ENCODE assay signal across 9 cellular contexts in genomic region chr4:101597204-101597603, GRCh38.
DNase-seq lines count a peak whose midpoint lies in the region; ATAC-seq, FAIRE-seq and TF ChIP-seq lines count a peak whose summit lies in the region.
"Had no signal": no experiment of that assay in that cellular context is flagged by ENCODE, and none has a peak within 500 bp of the region (broad histone marks: within the 10 kb centered on the region; RNA-seq: fewer than 3 reads in every experiment).

No MANE protein-coding gene starts in this region.

- no peak for TF ChIP-seq POLR2A in GM12891 (IDR thresholded peaks at IDR 0.05; ENCODE audit: low read depth, low read length)
- no peak for TF ChIP-seq POLR2A in lower leg skin (IDR thresholded peaks at IDR 0.05)

- no peak overlapping the region for H2BK5ac ChIP-seq in H9 (ENCODE audit: insufficient read length, low read length)

- H3K4me3 Mint-ChIP-seq in H9 (no peak overlapping the region), T-cell (no peak overlapping the region)

- H3K9me3 Mint-ChIP-seq in H9 (peaks cover 0 to 3% of the 10 kb centered on the region in 2 experiments; a peak in 1 of 5 replicates), T-cell (no peaks in the 10 kb centered on the region)

- H3K27me3 ChIP-seq in H9 (ENCODE audit: insufficient read depth, low read length) (no peaks in the 10 kb centered on the region), keratinocyte (ENCODE audit: control insufficient read depth, extremely low read depth, insufficient read depth, low read length) (no peaks in the 10 kb centered on the region)

- H4K20me1 ChIP-seq in H9 (ENCODE audit: control insufficient read depth, insufficient read depth, insufficient read length) (no peaks in the 10 kb centered on the region), keratinocyte (ENCODE audit: control insufficient read depth, extremely low read depth, insufficient read depth, low read length) (no peaks in the 10 kb centered on the region)

- H4K8ac ChIP-seq in H9 (replicated peaks; ENCODE audit: insufficient read length, low read depth, low read length): no peak overlapping the region

- WGBS in H9 (ENCODE audit: extremely low coverage, insufficient read length, low lambda C conversion rate): no CpG with 5 or more reads among the region's 2 CpGs
- 83 to 84% methylated on average over 2 of the region's 2 CpGs for WGBS in lower leg skin, 2 donors

- FAIRE-seq in GM12891 (lab: Jason Lieb, UNC): peak; percentile 66
- FAIRE-seq in keratinocyte (lab: Jason Lieb, UNC): no peak
- no peak for FAIRE-seq in HTR-8/SVneo (lab: Jason Lieb, UNC)

- no peaks in the 10 kb centered on the region for H3K36me3 Mint-ChIP-seq in H9 (ENCODE audit: insufficient read depth in 1 of 3, low read depth in 3 of 3)
- H3K36me3 Mint-ChIP-seq in T-cell: no peaks in the 10 kb centered on the region

- H3K4me1 Mint-ChIP-seq in H9 (no peaks in the 10 kb centered on the region), T-cell (peaks cover 0 to 2% (median 0%) of the 10 kb centered on the region in 3 donors)

- no peak overlapping the region for H3K18ac ChIP-seq in H9 (ENCODE audit: insufficient read length, low read depth, low read length)

- H3K9ac ChIP-seq in H9 (ENCODE audit: extremely low read depth, insufficient read length, low read length) (no peak overlapping the region), keratinocyte (ENCODE audit: control insufficient read depth, extremely low read depth, insufficient read depth, low read length) (no peak overlapping the region)

- H2BK20ac ChIP-seq in H9 (ENCODE audit: low read depth, low read length, poor library complexity, severe bottlenecking): no peak overlapping the region

- H3K79me1 ChIP-seq in H9 (ENCODE audit: insufficient read depth, low read depth, low read length, poor library complexity, severe bottlenecking): no peaks in the 10 kb centered on the region

- no peak overlapping the region for H2AK5ac ChIP-seq in H9 (ENCODE audit: insufficient read length, low read length)

- H3K27ac ChIP-seq in H9 (ENCODE audit: insufficient read length, low read depth, low read length) (no peak overlapping the region), keratinocyte (ENCODE audit: control insufficient read depth, insufficient read depth, low read length) (no peak overlapping the region)

- H2BK120ac ChIP-seq in H9 (ENCODE audit: low read depth, low read length, poor library complexity, severe bottlenecking): no peak overlapping the region

- H3K4me3 ChIP-seq in keratinocyte (ENCODE audit: control insufficient read depth in 2 of 3, extremely low read depth in 1 of 3, insufficient read depth in 2 of 3, low read depth in 1 of 3, low read length in 3 of 3) (no peak overlapping the region), lower leg skin (ENCODE audit: low read depth, poor library complexity, severe bottlenecking) (no peak overlapping the region)

- dilution Hi-C loops in keratinocyte (cut with MboI; ENCODE audit: extremely low pct_ligation_motif_present, low sequenced_read_pairs): no loop called here

- no peak overlapping the region for H2BK12ac ChIP-seq in H9 (ENCODE audit: insufficient read length, low read depth, low read length)

- no peaks in the 10 kb centered on the region for H3K9me1 ChIP-seq in keratinocyte (ENCODE audit: control insufficient read depth, extremely low read depth, insufficient read depth, low read length)

- H3K4ac ChIP-seq in H9 (ENCODE audit: low read depth, low read length): no peak overlapping the region

- H3K56ac ChIP-seq in H9 (ENCODE audit: insufficient read length, low read depth, low read length): no peak overlapping the region

- no peak overlapping the region for H2BK15ac ChIP-seq in H9 (ENCODE audit: low read depth, low read length)

- no peaks in the 10 kb centered on the region for H3K4me1 ChIP-seq in H9 (ENCODE audit: insufficient read depth, low read length)
- peaks cover 17% of the 10 kb centered on the region for H3K4me1 ChIP-seq in keratinocyte (ENCODE audit: control insufficient read depth, extremely low read depth, insufficient read depth, low read length)

- H3K36me3 ChIP-seq in keratinocyte (ENCODE audit: control insufficient read depth in 2 of 2, extremely low read depth in 1 of 2, insufficient read depth in 2 of 2, low read length in 2 of 2): no peaks in the 10 kb centered on the region

- intact Hi-C loops in lower leg skin (cut with DNase I; ENCODE audit: low total_unique reads): no loop called here

- H3T11ph ChIP-seq in H9 (ENCODE audit: low read length): no peak overlapping the region

- H3K27me3 Mint-ChIP-seq in H9 (ENCODE audit: low read depth): no peaks in the 10 kb centered on the region
- peaks cover 0 to 4% of the 10 kb centered on the region in 2 donors for H3K27me3 Mint-ChIP-seq in T-cell

- H4K5ac ChIP-seq in H9 (ENCODE audit: insufficient read length, low read depth, low read length): no peak overlapping the region

- DNase-seq in GM12891 (ENCODE audit: insufficient read length, low spot score): no peak
- DNase-seq in H9: no peak
- DNase-seq in T-cell: peak in 22 of 34 experiments; percentile 2 to 30 (median 14)
- DNase-seq in keratinocyte (ENCODE audit: low read depth, low spot score): no peak
- no peak for DNase-seq in HTR-8/SVneo (ENCODE audit: insufficient read length, low spot score)
- no peak for DNase-seq in lower leg skin (ENCODE audit: low spot score in 2 of 2)
- DNase-seq in NCI-H2196 treated with DMSO at 0.1 percent for 48 hours (lab: John Stamatoyannopoulos, UW; ENCODE audit: unreplicated experiment): no peak
- DNase-seq in OCI-M2 (lab: John Stamatoyannopoulos, UW; ENCODE audit: unreplicated experiment): no peak
- DNase-seq: activated CD8-positive, alpha-beta memory T cell treated with anti-CD3 and anti-CD28 coated beads for 24 hours had no signal

- H4K91ac ChIP-seq in H9 (ENCODE audit: insufficient read length, low read depth, low read length): no peak overlapping the region

- H3K4me2 ChIP-seq in H9 (ENCODE audit: insufficient read depth, insufficient read length, low read length) (no peak overlapping the region), keratinocyte (ENCODE audit: control insufficient read depth, extremely low read depth, insufficient read depth, low read depth, low read length) (no peak overlapping the region)

- CTCF ChIA-PET in T-cell (lab: Charles Lee): interaction anchor here (0.6 to 2.4 kb wide), 8 partner anchors 70 to 1599 kb away, joined by 3 to 14 read pairs (median 4); no protein-coding TSS in a partner anchor

- H3K14ac ChIP-seq in H9 (ENCODE audit: insufficient read depth, low read length): no peak overlapping the region

- no peaks in the 10 kb centered on the region for H3K23me2 ChIP-seq in H9 (ENCODE audit: insufficient read length, low read depth, low read length, poor library complexity, severe bottlenecking)

- H3K23ac ChIP-seq in H9 (ENCODE audit: insufficient read length, low read depth, low read length): no peak overlapping the region

- TF ChIP-seq CTCF in H9 (conservative IDR thresholded peaks at IDR 0.05): peak; percentile 54
- peak; percentile 10 to 40 (median 22) for TF ChIP-seq CTCF in keratinocyte (optimal IDR thresholded peaks at IDR 0.05 in 1 of 3, IDR thresholded peaks at IDR 0.05 in 1 of 3, conservative IDR thresholded peaks at IDR 0.05 in 1 of 3; ENCODE audit: extremely low read depth in 1 of 3, insufficient read depth in 2 of 3, low read length in 3 of 3)
- TF ChIP-seq CTCF in lower leg skin (IDR thresholded peaks at IDR 0.05): no peak

- H3K79me2 ChIP-seq in H9 (ENCODE audit: insufficient read depth, low read length) (no peaks in the 10 kb centered on the region), keratinocyte (ENCODE audit: control insufficient read depth, insufficient read depth, low read length) (no peaks in the 10 kb centered on the region)

- H3K9me3 ChIP-seq in H9 (ENCODE audit: control insufficient read depth, low read depth, low read length): no peaks in the 10 kb centered on the region
- H3K9me3 ChIP-seq in keratinocyte (ENCODE audit: control insufficient read depth, low read depth, low read length): no peaks in the 10 kb centered on the region

- ATAC-seq in T-cell (replicated peaks in 1 of 4): peak in 1 of 4 experiments; percentile 23

- H2AFZ ChIP-seq in H9 (ENCODE audit: low read length): no peak overlapping the region
- no peak overlapping the region for H2AFZ ChIP-seq in keratinocyte (ENCODE audit: control insufficient read depth, low read length)

- POLR2A ChIA-PET in T-cell (lab: Charles Lee): no interaction called here

- no peak overlapping the region for H3K27ac Mint-ChIP-seq in H9
- no peak overlapping the region for H3K27ac Mint-ChIP-seq in T-cell

TF ChIP-seq in GM12891, 5 proteins besides CTCF, POLR2A, EP300 and RAD21:
- TF ChIP-seq TAF1 (IDR thresholded peaks at IDR 0.05; ENCODE audit: low read depth, low read length) (no peak), POU2F2 (IDR thresholded peaks at IDR 0.05; ENCODE audit: low read depth, low read length) (no peak), POLR2AphosphoS5 (IDR thresholded peaks at IDR 0.05; ENCODE audit: low read depth, low read length) (no peak), PAX5 (IDR thresholded peaks at IDR 0.05; ENCODE audit: insufficient read depth, low read length, severe bottlenecking) (no peak), SPI1 (IDR thresholded peaks at IDR 0.05; ENCODE audit: low read depth, low read length) (no peak)

Comparison
In these comparisons a context has a peak if more than half of its experiments do, and no peak if none do; other contexts are left out.
1. DNase-seq: peak in T-cell (22 of 34); none in GM12891 (single experiment), H9 (single experiment), keratinocyte (single experiment), HTR-8/SVneo (single experiment), lower leg skin (0 of 2), NCI-H2196 treated with DMSO at 0.1 percent for 48 hours (single experiment) and OCI-M2 (single experiment).
2. CTCF ChIP-seq: peak in H9 (single experiment) and keratinocyte (3 of 3); none in lower leg skin (0 of 3).